Comparison of ENCODE assay signal across 26 cellular contexts in the genomic region with DNA sequence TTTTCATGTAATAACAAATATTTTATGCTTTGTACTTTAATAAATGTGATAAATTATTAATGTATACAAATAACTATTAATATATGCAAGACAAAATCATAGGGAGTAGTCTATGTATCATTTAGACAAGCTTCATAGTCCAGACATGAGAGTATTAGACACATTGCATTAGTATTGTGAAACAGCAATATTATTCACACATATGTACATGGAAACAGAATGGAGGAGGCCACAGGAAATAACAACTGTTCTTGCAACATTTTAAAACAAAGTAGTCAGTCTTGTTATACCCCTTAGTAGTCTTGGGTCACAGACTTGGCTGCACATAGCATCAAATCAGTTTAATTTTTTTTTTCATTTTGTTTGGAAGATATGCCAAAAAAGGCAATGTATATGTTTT. TPM values are rescaled to one million over a fixed set of nuclear protein-coding genes. Genes with fewer than 3 reads are reported as not detected.
"Had no signal": no experiment of that assay in that cellular context is flagged by ENCODE, and none has a peak within 500 bp of the region (broad histone marks: within the 10 kb centered on the region; RNA-seq: fewer than 3 reads in every experiment).

No MANE protein-coding gene starts in this region.

- H3K27ac ChIP-seq: brain microvascular endothelial cell, KMS-11, VCaP had no signal

- H3K9me3 ChIP-seq: MG63 had no signal

- H3K36me3 ChIP-seq: brain microvascular endothelial cell, MG63 had no signal

- ATAC-seq: activated T-cell treated with anti-CD3 and anti-CD28 coated beads, Interleukin-2, amount 50 U/mL, for 4 hours; PC-3; T-helper 17 cell had no signal

- H3K27me3 ChIP-seq: brain microvascular endothelial cell, MG63 had no signal

- DNase-seq: activated CD4-positive, alpha-beta memory T cell treated with anti-CD3 and anti-CD28 coated beads for 36 hours; activated CD4-positive, alpha-beta T cell treated with anti-CD3 and anti-CD28 coated beads, Interleukin-2, amount 10 ng/mL, durations not matched to agents 7 days and 5 days; activated CD4-positive, CD25-positive, alpha-beta regulatory T cell; activated CD8-positive, alpha-beta memory T cell treated with anti-CD3 and anti-CD28 coated beads for 24 hours; activated effector memory CD4-positive, alpha-beta T cell treated with anti-CD3 and anti-CD28 coated beads, Interleukin-2, amount 50 U/mL, for 16 hours; activated naive CD4-positive, alpha-beta T cell treated with Interleukin-2 at 50 U/mL for 16 hours; activated T-cell treated with anti-CD3 and anti-CD28 coated beads, Interleukin-2, amount 50 U/mL, for 4 hours; brain microvascular endothelial cell; central memory CD4-positive, alpha-beta T cell; MG63; NCI-H1092; NCI-H1417; NCI-H1694; NCI-H2029; NCI-H2107; NCI-H2171 treated with DMSO at 0.1 percent for 48 hours; NCI-H345; NCI-H510A; NCI-H69; NK-92 treated with Interleukin-12 subunit alpha and Interleukin-12 subunit beta, amount 100 ng/mL, for 24 hours; PC-3; SIG-M5; T-helper 17 cell; T-helper 9 cell had no signal

- H3K4me3 ChIP-seq: MG63 had no signal

RNA-seq across cellular contexts. Expression of gene DSC1, which starts 15.8 kb away (rescaled TPM):
- total RNA-seq: activated T-cell treated with anti-CD3 and anti-CD28 coated beads, Interleukin-2, amount 50 U/mL, for 4 hours; PC-3 had no signal

RNA-seq across cellular contexts. Expression of gene DSC2, which starts 44.6 kb away (rescaled TPM):
- total RNA-seq: activated CD4-positive, alpha-beta memory T cell treated with anti-CD3 and anti-CD28 coated beads for 36 hours; activated CD4-positive, alpha-beta T cell treated with anti-CD3 and anti-CD28 coated beads, Interleukin-2, amount 10 ng/mL, durations not matched to agents 7 days and 5 days had no signal
